In the genomic region with DNA sequence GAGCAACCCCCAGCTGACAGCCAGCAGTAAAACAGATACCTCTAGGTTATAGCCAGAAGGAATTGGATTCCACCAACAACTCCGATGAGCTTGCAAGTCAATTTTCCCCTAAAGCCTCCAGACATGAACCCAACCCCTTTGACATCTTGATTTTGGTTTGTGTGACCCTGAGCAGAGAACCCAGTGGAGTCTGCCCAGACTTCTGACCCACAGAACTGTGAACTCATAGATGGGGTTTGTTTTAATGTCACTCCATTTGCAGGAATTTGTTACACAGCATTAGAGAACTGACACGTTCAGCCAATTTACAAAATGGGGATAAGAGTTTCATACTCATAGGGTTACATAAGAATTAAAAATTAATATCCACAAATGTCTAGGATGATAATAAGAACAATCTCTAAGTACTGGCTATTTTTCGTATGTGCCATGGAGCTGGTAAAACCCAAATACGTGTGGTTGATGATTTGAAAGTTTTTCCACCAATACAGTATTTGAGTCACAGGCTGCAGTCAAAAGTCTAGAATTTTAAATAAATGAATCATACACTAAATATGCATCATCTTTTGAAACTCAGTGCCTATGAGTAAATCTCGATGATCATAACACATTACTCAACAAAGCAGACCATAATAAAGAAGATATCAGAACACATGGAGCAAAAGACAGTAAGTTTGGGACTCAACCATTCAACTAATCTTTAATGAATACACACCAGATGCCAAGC, we compare ENCODE assay signal across 7 cellular contexts.
DNase-seq lines count a peak whose midpoint lies in the region; ATAC-seq, FAIRE-seq and TF ChIP-seq lines count a peak whose summit lies in the region.
"Not testable (repeated sequence)": the region's sequence is repeated elsewhere in the genome, so short reads cannot be mapped to it uniquely, and the experiment has no call there.

No MANE protein-coding gene starts in this region.

- WGBS in smooth muscle cell (ENCODE audit: low lambda C conversion rate) = 10% methylated on average over 2 of the region's 5 CpGs

- H3K27me3 Mint-ChIP-seq in activated CD4-positive, alpha-beta T cell treated with anti-CD3 and anti-CD28 coated beads for 36 hours; activated T-helper 1 cell treated with anti-CD3 and anti-CD28 coated beads, Interleukin-12 subunit alpha, Interleukin-12 subunit beta, Interleukin-2, Interleukin-4 antibody, amounts not matched to agents 30 ng/mL and 10 ng/mL and 1 ng/mL, durations not matched to agents 14 hours and 24 hours and 36 hours (ENCODE audit: insufficient read depth); astrocyte (ENCODE audit: low read depth, unreplicated experiment): not testable (repeated sequence)

- not testable (repeated sequence) for H3K9me3 Mint-ChIP-seq in activated CD4-positive, alpha-beta T cell treated with anti-CD3 and anti-CD28 coated beads for 36 hours (ENCODE audit: low read depth); activated T-helper 1 cell treated with anti-CD3 and anti-CD28 coated beads, Interleukin-12 subunit alpha, Interleukin-12 subunit beta, Interleukin-2, Interleukin-4 antibody, amounts not matched to agents 30 ng/mL and 10 ng/mL and 1 ng/mL, durations not matched to agents 14 hours and 24 hours and 36 hours; astrocyte (ENCODE audit: unreplicated experiment)

- H3K4me3 ChIP-seq in OCI-LY3 (ENCODE audit: low read length); astrocyte (ENCODE audit: insufficient read depth, low read depth, low read length); keratinocyte (ENCODE audit: control insufficient read depth in 2 of 3, extremely low read depth in 1 of 3, insufficient read depth in 2 of 3, low read depth in 1 of 3, low read length in 3 of 3); smooth muscle cell: not testable (repeated sequence)

- H3K36me3 Mint-ChIP-seq in activated CD4-positive, alpha-beta T cell treated with anti-CD3 and anti-CD28 coated beads for 36 hours (ENCODE audit: low read depth); activated T-helper 1 cell treated with anti-CD3 and anti-CD28 coated beads, Interleukin-12 subunit alpha, Interleukin-12 subunit beta, Interleukin-2, Interleukin-4 antibody, amounts not matched to agents 30 ng/mL and 10 ng/mL and 1 ng/mL, durations not matched to agents 14 hours and 24 hours and 36 hours (ENCODE audit: low read depth); astrocyte (ENCODE audit: low read depth, unreplicated experiment): not testable (repeated sequence)

- peak; percentile 26 for DNase-seq in EH (ENCODE audit: low read depth)
- DNase-seq in activated CD4-positive, alpha-beta T cell treated with anti-CD3 and anti-CD28 coated beads for 36 hours; activated T-helper 1 cell treated with anti-CD3 and anti-CD28 coated beads, Interleukin-12 subunit alpha, Interleukin-12 subunit beta, Interleukin-2, Interleukin-4 antibody, amounts not matched to agents 30 ng/mL and 10 ng/mL and 1 ng/mL, durations not matched to agents 14 hours and 24 hours and 36 hours (ENCODE audit: low spot score); astrocyte (ENCODE audit: low read depth); keratinocyte (ENCODE audit: low read depth, low spot score); smooth muscle cell (lab: John Stamatoyannopoulos, UW; ENCODE audit: unreplicated experiment): not testable (repeated sequence)

- POLR2A ChIA-PET in activated CD4-positive, alpha-beta T cell treated with anti-CD3 and anti-CD28 coated beads for 36 hours (lab: Charles Lee) = interaction anchor here (0.6 kb wide), 1 partner anchor 9 kb away, joined by 5 read pairs; no protein-coding TSS in a partner anchor

- ATAC-seq in activated CD4-positive, alpha-beta T cell treated with anti-CD3 and anti-CD28 coated beads for 36 hours = peak; percentile 70

- H3K4me3 Mint-ChIP-seq in activated CD4-positive, alpha-beta T cell treated with anti-CD3 and anti-CD28 coated beads for 36 hours; astrocyte (ENCODE audit: unreplicated experiment): not testable (repeated sequence)
- peak overlapping the region; percentile 52 for H3K4me3 Mint-ChIP-seq in activated T-helper 1 cell treated with anti-CD3 and anti-CD28 coated beads, Interleukin-12 subunit alpha, Interleukin-12 subunit beta, Interleukin-2, Interleukin-4 antibody, amounts not matched to agents 30 ng/mL and 10 ng/mL and 1 ng/mL, durations not matched to agents 14 hours and 24 hours and 36 hours

- peaks cover 25% of the 10 kb centered on the region for H3K4me1 ChIP-seq in OCI-LY3 (ENCODE audit: low read length)
- H3K4me1 ChIP-seq in astrocyte (ENCODE audit: insufficient read depth, low read length); keratinocyte (ENCODE audit: control insufficient read depth, extremely low read depth, insufficient read depth, low read length); smooth muscle cell (ENCODE audit: low read depth): not testable (repeated sequence)

- not testable (repeated sequence) for H2AFZ ChIP-seq in OCI-LY3 (ENCODE audit: low read depth, low read length); astrocyte (ENCODE audit: low read depth, low read length); keratinocyte (ENCODE audit: control insufficient read depth, low read length); smooth muscle cell (ENCODE audit: low read depth)

- not testable (repeated sequence) for TF ChIP-seq CTCF in OCI-LY3 (IDR thresholded peaks at IDR 0.05; ENCODE audit: low read depth, low read length); astrocyte (IDR thresholded peaks at IDR 0.05; ENCODE audit: insufficient read depth, low read depth, low read length); keratinocyte (optimal IDR thresholded peaks at IDR 0.05 in 1 of 3, IDR thresholded peaks at IDR 0.05 in 1 of 3, conservative IDR thresholded peaks at IDR 0.05 in 1 of 3; ENCODE audit: extremely low read depth in 1 of 3, insufficient read depth in 2 of 3, low read length in 3 of 3); smooth muscle cell (IDR thresholded peaks at IDR 0.05; ENCODE audit: borderline replicate concordance, insufficient read depth, poor library complexity, severe bottlenecking)

- CTCF ChIA-PET in activated CD4-positive, alpha-beta T cell treated with anti-CD3 and anti-CD28 coated beads for 36 hours (lab: Charles Lee) = not testable (repeated sequence)

- peak overlapping the region; percentile 32; the same call in 1 of the 2 replicates for H3K4me2 ChIP-seq in OCI-LY3 (ENCODE audit: low read length)
- not testable (repeated sequence) for H3K4me2 ChIP-seq in astrocyte (ENCODE audit: low read length); keratinocyte (ENCODE audit: control insufficient read depth, extremely low read depth, insufficient read depth, low read depth, low read length); smooth muscle cell

- H3K9ac ChIP-seq in OCI-LY3 (ENCODE audit: low read length); astrocyte (ENCODE audit: low read length); keratinocyte (ENCODE audit: control insufficient read depth, extremely low read depth, insufficient read depth, low read length); smooth muscle cell (ENCODE audit: low read depth): not testable (repeated sequence)

- H3K27ac Mint-ChIP-seq in activated CD4-positive, alpha-beta T cell treated with anti-CD3 and anti-CD28 coated beads for 36 hours = peak overlapping the region; percentile 69
- H3K27ac Mint-ChIP-seq in activated T-helper 1 cell treated with anti-CD3 and anti-CD28 coated beads, Interleukin-12 subunit alpha, Interleukin-12 subunit beta, Interleukin-2, Interleukin-4 antibody, amounts not matched to agents 30 ng/mL and 10 ng/mL and 1 ng/mL, durations not matched to agents 14 hours and 24 hours and 36 hours = peak overlapping the region; percentile 94
- H3K27ac Mint-ChIP-seq in astrocyte (ENCODE audit: unreplicated experiment) = not testable (repeated sequence)

- H3K9me1 ChIP-seq in keratinocyte (ENCODE audit: control insufficient read depth, extremely low read depth, insufficient read depth, low read length) = not testable (repeated sequence)

- not testable (repeated sequence) for H3K27ac ChIP-seq in OCI-LY3 (ENCODE audit: low read length); keratinocyte (ENCODE audit: control insufficient read depth, insufficient read depth, low read length)
- H3K27ac ChIP-seq in astrocyte (ENCODE audit: low read depth, low read length) (peak overlapping the region; percentile 79), smooth muscle cell (ENCODE audit: low read depth) (peak overlapping the region; percentile 83)

- intact Hi-C loops in activated CD4-positive, alpha-beta T cell treated with anti-CD3 and anti-CD28 coated beads for 36 hours (cut with DNase I, micrococcal nuclease); activated T-helper 1 cell treated with anti-CD3 and anti-CD28 coated beads, Interleukin-12 subunit alpha, Interleukin-12 subunit beta, Interleukin-2, Interleukin-4 antibody, amounts not matched to agents 30 ng/mL and 10 ng/mL and 1 ng/mL, durations not matched to agents 14 hours and 24 hours and 36 hours (cut with micrococcal nuclease): not testable (repeated sequence)

- not testable (repeated sequence) for H3K79me2 ChIP-seq in OCI-LY3 (ENCODE audit: low read length); astrocyte (ENCODE audit: insufficient read depth, low read length); keratinocyte (ENCODE audit: control insufficient read depth, insufficient read depth, low read length); smooth muscle cell (ENCODE audit: low read depth)

- not testable (repeated sequence) for H3F3A ChIP-seq in smooth muscle cell (ENCODE audit: low read depth)

- H3K36me3 ChIP-seq in OCI-LY3 (replicated peaks; ENCODE audit: low read depth, low read length); astrocyte (ENCODE audit: insufficient read depth, low read length); keratinocyte (ENCODE audit: control insufficient read depth in 2 of 2, extremely low read depth in 1 of 2, insufficient read depth in 2 of 2, low read length in 2 of 2); smooth muscle cell (ENCODE audit: low read depth): not testable (repeated sequence)

- H3K27me3 ChIP-seq in OCI-LY3 (ENCODE audit: low read depth, low read length); astrocyte (ENCODE audit: insufficient read depth, low read length); keratinocyte (ENCODE audit: control insufficient read depth, extremely low read depth, insufficient read depth, low read length); smooth muscle cell (ENCODE audit: low read depth): not testable (repeated sequence)

- not testable (repeated sequence) for H4K20me1 ChIP-seq in OCI-LY3 (ENCODE audit: insufficient read depth, low read length); astrocyte (ENCODE audit: insufficient read depth, low read length); keratinocyte (ENCODE audit: control insufficient read depth, extremely low read depth, insufficient read depth, low read length); smooth muscle cell (ENCODE audit: low read depth)

- dilution Hi-C loops in keratinocyte (cut with MboI; ENCODE audit: extremely low pct_ligation_motif_present, low sequenced_read_pairs) = not testable (repeated sequence)

- not testable (repeated sequence) for H3K9me3 ChIP-seq in OCI-LY3 (ENCODE audit: insufficient read depth, low read length); astrocyte (ENCODE audit: insufficient read depth, low read depth, low read length); keratinocyte (ENCODE audit: control insufficient read depth, low read depth, low read length); smooth muscle cell (replicated peaks; ENCODE audit: low read depth)

- FAIRE-seq in astrocyte (lab: Jason Lieb, UNC) (peak; percentile 73), keratinocyte (lab: Jason Lieb, UNC) (peak; percentile 51)

- peaks cover 26% of the 10 kb centered on the region for H3K4me1 Mint-ChIP-seq in activated CD4-positive, alpha-beta T cell treated with anti-CD3 and anti-CD28 coated beads for 36 hours
- H3K4me1 Mint-ChIP-seq in activated T-helper 1 cell treated with anti-CD3 and anti-CD28 coated beads, Interleukin-12 subunit alpha, Interleukin-12 subunit beta, Interleukin-2, Interleukin-4 antibody, amounts not matched to agents 30 ng/mL and 10 ng/mL and 1 ng/mL, durations not matched to agents 14 hours and 24 hours and 36 hours (ENCODE audit: low read depth) = peaks cover 35% of the 10 kb centered on the region
- H3K4me1 Mint-ChIP-seq in astrocyte (ENCODE audit: low read depth, unreplicated experiment) = not testable (repeated sequence)
